ENCODE assay signal across 15 cellular contexts in genomic region chr3:164537485-164537884, GRCh38.
"Had no signal": no experiment of that assay in that cellular context is flagged by ENCODE, and none has a peak within 500 bp of the region (broad histone marks: within the 10 kb centered on the region; RNA-seq: fewer than 3 reads in every experiment).

No MANE protein-coding gene starts in this region.

- H3K4me1 ChIP-seq: right atrium auricular region had no signal

- DNase-seq: effector CD4-positive, alpha-beta T cell; endodermal cell; erythroblast; foreskin melanocyte; islet precursor cell; mammary epithelial cell; natural killer cell; ovary; small intestine; stimulated activated CD4-positive, alpha-beta T cell treated with anti-CD3 and anti-CD28 coated beads, Interleukin-2, amount 100 ng/mL, for 48 hours; stimulated activated naive CD4-positive, alpha-beta T cell treated with Interleukin-2 at 50 U/mL for 16 hours; trophoblast cell had no signal

- H3K4me3 ChIP-seq: coronary artery, ovary, right atrium auricular region had no signal

- H3K27me3 ChIP-seq: ovary, right atrium auricular region had no signal

- ATAC-seq: left lobe of liver, natural killer cell had no signal

- H3K36me3 ChIP-seq: ovary, right atrium auricular region had no signal

- H3K27ac ChIP-seq: coronary artery, ovary, right atrium auricular region had no signal

- H3K9me3 ChIP-seq: ovary, right atrium auricular region had no signal
